Comparison of ENCODE assay signal across 8 cellular contexts in genomic region chr19:55549500-55550320, GRCh38. TPM values are rescaled to one million over a fixed set of nuclear protein-coding genes. Genes with fewer than 3 reads are reported as not detected.
DNase-seq lines count a peak whose midpoint lies in the region; ATAC-seq, FAIRE-seq and TF ChIP-seq lines count a peak whose summit lies in the region.

No MANE protein-coding gene starts in this region.

- no peaks in the 10 kb centered on the region for H3K9me3 Mint-ChIP-seq in astrocyte (ENCODE audit: unreplicated experiment)

- peaks cover 0 to 7% (median 0%) of the 10 kb centered on the region in 7 donors for H3K27me3 ChIP-seq in heart right ventricle
- no peaks in the 10 kb centered on the region for H3K27me3 ChIP-seq in astrocyte (ENCODE audit: insufficient read depth, low read length)
- no peaks in the 10 kb centered on the region for H3K27me3 ChIP-seq in uterus
- H3K27me3 ChIP-seq in adrenal gland, result peaks cover 25% of the 10 kb centered on the region

- intact Hi-C loops in heart right ventricle (cut with DNase I) (loop anchor here in 3 of 10 donors (5.0 kb wide), 2 partner anchors 38 to 48 kb away; partner anchors contain the start of gene FIZ1 (in 1 of the 3)), Right ventricle myocardium superior (cut with DNase I) (no loop called here), uterus (cut with DNase I; ENCODE audit: low total_unique reads) (no loop called here), adrenal gland (cut with DNase I) (no loop called here)

- no peak for TF ChIP-seq POLR2A in uterus (IDR thresholded peaks at IDR 0.05)
- no peak for TF ChIP-seq POLR2A in adrenal gland (IDR thresholded peaks at IDR 0.05)

- H3K4me1 ChIP-seq in heart right ventricle (peaks cover 17 to 52% (median 40%) of the 10 kb centered on the region in 9 donors), astrocyte (ENCODE audit: insufficient read depth, low read length) (peaks cover 41% of the 10 kb centered on the region), uterus (peaks cover 0 to 5% of the 10 kb centered on the region in 2 donors), adrenal gland (replicated peaks in 1 of 2) (peaks cover 0 to 5% of the 10 kb centered on the region in 2 donors)

- ATAC-seq in heart right ventricle (peak in 2 of 8 donors; percentile 22 to 23), Right ventricle myocardium superior (ENCODE audit: poor library complexity) (no peak)

- TF ChIP-seq CTCF in heart right ventricle (IDR thresholded peaks at IDR 0.05), result peak in 3 of 9 donors; percentile 6 to 30 (median 27)
- TF ChIP-seq CTCF in astrocyte (IDR thresholded peaks at IDR 0.05; ENCODE audit: insufficient read depth, low read depth, low read length), result no peak
- no peak for TF ChIP-seq CTCF in uterus (IDR thresholded peaks at IDR 0.05)
- no peak for TF ChIP-seq CTCF in adrenal gland (IDR thresholded peaks at IDR 0.05)

- peak overlapping the region; percentile 95 for H3K27ac Mint-ChIP-seq in astrocyte (ENCODE audit: unreplicated experiment)

- H3K4me3 Mint-ChIP-seq in astrocyte (ENCODE audit: unreplicated experiment), result peak overlapping the region; percentile 58

- peaks cover 38% of the 10 kb centered on the region for H3K4me1 Mint-ChIP-seq in astrocyte (ENCODE audit: low read depth, unreplicated experiment)

- H3K36me3 ChIP-seq in heart right ventricle, result no peaks in the 10 kb centered on the region
- H3K36me3 ChIP-seq in astrocyte (ENCODE audit: insufficient read depth, low read length), result no peaks in the 10 kb centered on the region
- no peaks in the 10 kb centered on the region for H3K36me3 ChIP-seq in uterus
- no peaks in the 10 kb centered on the region for H3K36me3 ChIP-seq in adrenal gland (replicated peaks in 1 of 2)

- H3K9me3 ChIP-seq in heart right ventricle (no peaks in the 10 kb centered on the region), astrocyte (ENCODE audit: insufficient read depth, low read depth, low read length) (no peaks in the 10 kb centered on the region), uterus (no peaks in the 10 kb centered on the region), adrenal gland (replicated peaks in 1 of 3) (no peaks in the 10 kb centered on the region)

- H3K79me2 ChIP-seq in astrocyte (ENCODE audit: insufficient read depth, low read length), result no peaks in the 10 kb centered on the region

- FAIRE-seq in astrocyte (lab: Jason Lieb, UNC), result no peak
- peak; percentile 70 for FAIRE-seq in islet of Langerhans (lab: Jason Lieb, UNC)

- peak overlapping the region; percentile 86 for H3K9ac ChIP-seq in astrocyte (ENCODE audit: low read length)

- WGBS in heart right ventricle, 2 donors, result 17% methylated on average over 36 of the region's 36 CpGs
- 34 to 41% (median 38%) methylated on average over 13 to 36 of the region's 36 CpGs for WGBS in adrenal gland, 4 donors

- no peak for DNase-seq in heart right ventricle
- no peak for DNase-seq in Right ventricle myocardium superior
- DNase-seq in astrocyte (ENCODE audit: low read depth), result peak; percentile 93
- no peak for DNase-seq in uterus
- DNase-seq in adrenal gland, result no peak
- DNase-seq in anterior cingulate cortex (lab: John Stamatoyannopoulos, UW), result no peak
- DNase-seq in germinal center (ENCODE audit: low spot score), result no peak

- peaks cover 2% of the 10 kb centered on the region for H3K36me3 Mint-ChIP-seq in astrocyte (ENCODE audit: low read depth, unreplicated experiment)

- H4K20me1 ChIP-seq in astrocyte (ENCODE audit: insufficient read depth, low read length), result no peaks in the 10 kb centered on the region

- no peaks in the 10 kb centered on the region for H3K27me3 Mint-ChIP-seq in astrocyte (ENCODE audit: low read depth, unreplicated experiment)

- peak overlapping the region in 7 of 10 donors; percentile 24 to 51 (median 42) for H3K4me3 ChIP-seq in heart right ventricle
- peak overlapping the region; percentile 40 for H3K4me3 ChIP-seq in astrocyte (ENCODE audit: insufficient read depth, low read depth, low read length)
- no peak overlapping the region for H3K4me3 ChIP-seq in uterus
- no peak overlapping the region for H3K4me3 ChIP-seq in adrenal gland

- peak overlapping the region; percentile 83 for H3K4me2 ChIP-seq in astrocyte (ENCODE audit: low read length)

- peak overlapping the region in 9 of 10 donors; percentile 62 to 77 (median 69) for H3K27ac ChIP-seq in heart right ventricle
- H3K27ac ChIP-seq in astrocyte (ENCODE audit: low read depth, low read length), result peak overlapping the region; percentile 99
- peak overlapping the region; percentile 20 to 43 for H3K27ac ChIP-seq in uterus
- H3K27ac ChIP-seq in adrenal gland, result no peak overlapping the region

- H2AFZ ChIP-seq in astrocyte (ENCODE audit: low read depth, low read length), result peak overlapping the region; percentile 65

RNA-seq across cellular contexts. Expression of gene SBK3, which starts 4.4 kb away (rescaled TPM):
- total RNA-seq in heart right ventricle, result 10 to 100 TPM in 4 of 10 donors, 1 to 10 TPM in 6; 2.0 to 33.3 (median 7.3) TPM
- polyA plus RNA-seq in heart right ventricle, result 10 to 100 TPM in 1 of 2 donors, 1 to 10 TPM in 1; 3.2 to 11.3 TPM
- total RNA-seq in Right ventricle myocardium superior, result 27.4 TPM
- 0.34 and 0.91 TPM in 2 replicates for total RNA-seq in astrocyte
- under 1 TPM in 2 of 4 donors, not detected in 2; 0.34 to 0.35 TPM for total RNA-seq in uterus
- under 1 TPM in 2 of 8 donors, not detected in 6; 0.18 to 0.68 TPM for total RNA-seq in adrenal gland
- polyA plus RNA-seq in adrenal gland, result under 1 TPM in 1 of 3 donors, not detected in 2; 0.10 TPM

RNA-seq across cellular contexts. Expression of gene SBK2, which starts 12.8 kb away (rescaled TPM):
- total RNA-seq in heart right ventricle (10 to 100 TPM in 1 of 10 donors, 1 to 10 TPM in 9; 1.1 to 14.1 (median 2.0) TPM), Right ventricle myocardium superior (15.6 TPM), astrocyte (2.5 and 4.2 TPM in 2 replicates), uterus (not detected), adrenal gland (not detected)
- polyA plus RNA-seq in heart right ventricle (1 to 10 TPM in 1 of 2 donors, under 1 TPM in 1; 0.39 to 9.4 TPM), adrenal gland (not detected)

RNA-seq across cellular contexts. Expression of gene ZNF579, which starts 30.9 kb away (rescaled TPM):
- total RNA-seq in heart right ventricle (10 to 100 TPM in 4 of 10 donors, 1 to 10 TPM in 6; 7.1 to 16.9 (median 9.6) TPM), Right ventricle myocardium superior (13.6 TPM), astrocyte (50.2 and 58.0 TPM in 2 replicates), uterus (10 to 100 TPM in 1 of 4 donors, 1 to 10 TPM in 1, not detected in 2; 4.4 to 21.9 TPM), adrenal gland (10 to 100 TPM in 2 of 8 donors, 1 to 10 TPM in 6; 3.5 to 15.8 (median 8.4) TPM)
- polyA plus RNA-seq in heart right ventricle (10 to 100 TPM; 13.1 to 23.8 TPM), adrenal gland (10 to 100 TPM in 2 of 3 donors, 1 to 10 TPM in 1; 2.8 to 27.1 (median 12.2) TPM)

RNA-seq across cellular contexts. Expression of gene FIZ1, which starts 49.6 kb away (rescaled TPM):
- total RNA-seq in heart right ventricle (10 to 100 TPM; 11.6 to 18.8 (median 13.5) TPM), Right ventricle myocardium superior (13.0 TPM), astrocyte (14.2 and 14.5 TPM in 2 replicates), uterus (10 to 100 TPM in 1 of 4 donors, 1 to 10 TPM in 1, under 1 TPM in 2; 0.26 to 19.3 (median 2.4) TPM), adrenal gland (10 to 100 TPM in 4 of 8 donors, 1 to 10 TPM in 4; 5.7 to 19.7 (median 10.4) TPM)
- polyA plus RNA-seq in heart right ventricle (10 to 100 TPM in 1 of 2 donors, 1 to 10 TPM in 1; 9.3 to 16.5 TPM), adrenal gland (10 to 100 TPM in 2 of 3 donors, 1 to 10 TPM in 1; 6.3 to 19.6 (median 15.2) TPM)

RNA-seq across cellular contexts. Expression of gene ZNF524, which starts 50.4 kb away (rescaled TPM):
- total RNA-seq in heart right ventricle (10 to 100 TPM in 8 of 10 donors, 1 to 10 TPM in 2; 7.9 to 22.0 (median 12.9) TPM), Right ventricle myocardium superior (17.5 TPM), astrocyte (6.0 and 6.3 TPM in 2 replicates), uterus (10 to 100 TPM in 3 of 4 donors, 1 to 10 TPM in 1; 5.4 to 20.4 (median 14.6) TPM), adrenal gland (10 to 100 TPM; 14.1 to 83.7 (median 28.3) TPM)
- polyA plus RNA-seq in heart right ventricle (10 to 100 TPM; 34.9 to 39.4 TPM), adrenal gland (10 to 100 TPM in 2 of 3 donors, under 1 TPM in 1; 0.93 to 57.6 (median 57.1) TPM)

Comparison
In these comparisons a context has a peak if more than half of its experiments do, and no peak if none do; other contexts are left out.
1. H3K27ac ChIP-seq: peak in heart right ventricle (9 of 10), astrocyte (single experiment) and uterus (2 of 2); none in adrenal gland (0 of 5).
2. H3K4me3 ChIP-seq: peak in heart right ventricle (7 of 10) and astrocyte (single experiment); none in uterus (0 of 2) and adrenal gland (0 of 4).